ENCODE assay signal across 8 cellular contexts in the genomic region with DNA sequence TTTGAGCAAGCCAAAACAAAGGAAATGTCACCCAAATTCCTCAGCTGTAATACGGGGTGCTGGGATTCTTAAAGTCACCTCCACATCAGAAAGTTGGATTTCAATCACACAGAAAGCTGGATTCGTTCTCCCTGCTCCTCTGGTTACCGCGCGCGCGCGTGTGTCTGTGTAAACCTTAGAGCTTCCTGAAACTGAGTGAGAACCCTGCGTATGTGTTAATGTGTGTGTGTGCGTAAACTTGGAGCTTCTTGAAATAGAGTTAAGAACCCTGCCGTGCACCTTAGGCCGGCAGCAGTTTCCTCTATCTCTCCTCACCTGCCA. TPM values are rescaled to one million over a fixed set of nuclear protein-coding genes. Genes with fewer than 3 reads are reported as not detected.
A peak's percentile ranks its signal among the peaks of the same experiment; 100 is the strongest.
DNase-seq lines count a peak whose midpoint lies in the region; ATAC-seq and TF ChIP-seq lines count a peak whose summit lies in the region.

No MANE protein-coding gene starts in this region.

- H3K27me3 ChIP-seq in HL-60 (ENCODE audit: insufficient read depth, poor library complexity, severe bottlenecking), result no peaks in the 10 kb centered on the region
- H3K27me3 ChIP-seq in prostate gland (replicated peaks; ENCODE audit: insufficient read depth), result no peaks in the 10 kb centered on the region

- peak overlapping the region; percentile 96 for H3K27ac ChIP-seq in HL-60 (replicated peaks)
- H3K27ac ChIP-seq in prostate gland, result peak overlapping the region in 1 of 2 donors; percentile 31

- peaks cover 41% of the 10 kb centered on the region for H3K27me3 Mint-ChIP-seq in activated CD4-positive, alpha-beta memory T cell treated with anti-CD3 and anti-CD28 coated beads, Interleukin-2, amount 10 ng/mL, durations not matched to agents 7 days and 5 days
- peaks cover 3% of the 10 kb centered on the region for H3K27me3 Mint-ChIP-seq in glutamatergic neuron (ENCODE audit: unreplicated experiment)

- H3K9me3 ChIP-seq in prostate gland, result no peaks in the 10 kb centered on the region

- CTCF ChIA-PET in activated CD4-positive, alpha-beta memory T cell treated with anti-CD3 and anti-CD28 coated beads, Interleukin-2, amount 10 ng/mL, durations not matched to agents 7 days and 5 days (lab: Charles Lee), result interaction anchor here (1.2 to 2.5 kb wide), 8 partner anchors 9 to 330 kb away, joined by 3 to 13 read pairs (median 4); no protein-coding TSS in a partner anchor

- intact Hi-C loops in prostate gland (cut with DNase I), result no loop called here

- POLR2A ChIA-PET in activated CD4-positive, alpha-beta memory T cell treated with anti-CD3 and anti-CD28 coated beads, Interleukin-2, amount 10 ng/mL, durations not matched to agents 7 days and 5 days (lab: Charles Lee), result interaction anchor here (0.6 to 2.9 kb wide), 14 partner anchors 8 to 256 kb away, joined by 3 to 23 read pairs (median 4); no protein-coding TSS in a partner anchor

- H3K4me1 Mint-ChIP-seq in activated CD4-positive, alpha-beta memory T cell treated with anti-CD3 and anti-CD28 coated beads, Interleukin-2, amount 10 ng/mL, durations not matched to agents 7 days and 5 days, result peaks cover 38% of the 10 kb centered on the region
- H3K4me1 Mint-ChIP-seq in glutamatergic neuron (ENCODE audit: low read depth, unreplicated experiment), result no peaks in the 10 kb centered on the region

- H3K27ac Mint-ChIP-seq in activated CD4-positive, alpha-beta memory T cell treated with anti-CD3 and anti-CD28 coated beads, Interleukin-2, amount 10 ng/mL, durations not matched to agents 7 days and 5 days, result no peak overlapping the region
- no peak overlapping the region for H3K27ac Mint-ChIP-seq in glutamatergic neuron (ENCODE audit: unreplicated experiment)

- H3K36me3 Mint-ChIP-seq in activated CD4-positive, alpha-beta memory T cell treated with anti-CD3 and anti-CD28 coated beads, Interleukin-2, amount 10 ng/mL, durations not matched to agents 7 days and 5 days (ENCODE audit: low read depth), result peaks cover 2% of the 10 kb centered on the region
- H3K36me3 Mint-ChIP-seq in glutamatergic neuron (ENCODE audit: unreplicated experiment), result no peaks in the 10 kb centered on the region

- peak overlapping the region; percentile 87 for H3K4me3 Mint-ChIP-seq in activated CD4-positive, alpha-beta memory T cell treated with anti-CD3 and anti-CD28 coated beads, Interleukin-2, amount 10 ng/mL, durations not matched to agents 7 days and 5 days
- H3K4me3 Mint-ChIP-seq in glutamatergic neuron (ENCODE audit: unreplicated experiment), result peak overlapping the region; percentile 90

- peak overlapping the region; percentile 81 for H3K4me3 ChIP-seq in HL-60 (replicated peaks; ENCODE audit: insufficient read depth, low read length)
- H3K4me3 ChIP-seq in prostate gland, result peak overlapping the region; percentile 72 to 77

- no peak for TF ChIP-seq CTCF in HL-60 (IDR thresholded peaks at IDR 0.05; ENCODE audit: insufficient read depth, low read length)
- TF ChIP-seq CTCF in glutamatergic neuron (IDR thresholded peaks at IDR 0.05; ENCODE audit: partially characterized antibody, unreplicated experiment), result no peak
- no peak for TF ChIP-seq CTCF in prostate gland (IDR thresholded peaks at IDR 0.05)

- under 1% methylated on average over 12 of the region's 12 CpGs for WGBS in prostate gland

- no peaks in the 10 kb centered on the region for H3K4me1 ChIP-seq in prostate gland (replicated peaks)

- DNase-seq in DMS53 (lab: John Stamatoyannopoulos, UW) (peak; percentile 34), DMS53 treated with DMSO at 0.1 percent for 48 hours (lab: John Stamatoyannopoulos, UW; ENCODE audit: unreplicated experiment) (no peak), HL-60 (ENCODE audit: low read depth in 1 of 2, low spot score in 1 of 2) (peak; percentile 15 to 68), glutamatergic neuron (peak; percentile 17), prostate gland (ENCODE audit: low spot score) (peak; percentile 6)
- DNase-seq in activated CD4-positive, alpha-beta memory T cell treated with anti-CD3 and anti-CD28 coated beads, Interleukin-2, amount 10 ng/mL, durations not matched to agents 7 days and 5 days, result no peak

- TF ChIP-seq POLR2A in prostate gland (IDR thresholded peaks at IDR 0.05), result no peak

- peaks cover 2% of the 10 kb centered on the region for H3K9me3 Mint-ChIP-seq in activated CD4-positive, alpha-beta memory T cell treated with anti-CD3 and anti-CD28 coated beads, Interleukin-2, amount 10 ng/mL, durations not matched to agents 7 days and 5 days
- peaks cover 1% of the 10 kb centered on the region for H3K9me3 Mint-ChIP-seq in glutamatergic neuron (ENCODE audit: unreplicated experiment)

- ATAC-seq in GM19328 (IDR thresholded peaks at IDR 0.05; ENCODE audit: unreplicated experiment) (no peak), GM19463 (IDR thresholded peaks at IDR 0.05; ENCODE audit: unreplicated experiment) (no peak)

- no peaks in the 10 kb centered on the region for H3K36me3 ChIP-seq in prostate gland

RNA-seq across cellular contexts. Expression of a gene that starts 0.6 kb away (rescaled TPM):
- 1 to 10 TPM; 7.9 to 8.4 TPM for total RNA-seq in activated CD4-positive, alpha-beta memory T cell treated with anti-CD3 and anti-CD28 coated beads, Interleukin-2, amount 10 ng/mL, durations not matched to agents 7 days and 5 days
- total RNA-seq in glutamatergic neuron (ENCODE audit: unreplicated experiment) (5.9 TPM), prostate gland (10 to 100 TPM; 23.2 to 28.9 TPM)

RNA-seq across cellular contexts. Expression of a gene that starts 45.0 kb away (rescaled TPM):
- total RNA-seq in activated CD4-positive, alpha-beta memory T cell treated with anti-CD3 and anti-CD28 coated beads, Interleukin-2, amount 10 ng/mL, durations not matched to agents 7 days and 5 days, result under 1 TPM; 0.28 TPM
- not detected for total RNA-seq in glutamatergic neuron (ENCODE audit: unreplicated experiment)
- under 1 TPM in 1 of 2 donors, not detected in 1; 0.09 TPM for total RNA-seq in prostate gland

RNA-seq across cellular contexts. Expression of a gene that starts 45.0 kb away (rescaled TPM):
- not detected for total RNA-seq in activated CD4-positive, alpha-beta memory T cell treated with anti-CD3 and anti-CD28 coated beads, Interleukin-2, amount 10 ng/mL, durations not matched to agents 7 days and 5 days
- total RNA-seq in glutamatergic neuron (ENCODE audit: unreplicated experiment) (not detected), prostate gland (1 to 10 TPM in 1 of 2 donors, not detected in 1; 1.6 TPM)

Comparison
In these comparisons a context has a peak if more than half of its experiments do, and no peak if none do; other contexts are left out.
1. DNase-seq: peak in DMS53 (single experiment), HL-60 (2 of 2), glutamatergic neuron (single experiment) and prostate gland (single experiment); none in DMS53 treated with DMSO at 0.1 percent for 48 hours (single experiment) and activated CD4-positive, alpha-beta memory T cell treated with anti-CD3 and anti-CD28 coated beads, Interleukin-2, amount 10 ng/mL, durations not matched to agents 7 days and 5 days (single experiment).